Comparison of ENCODE assay signal across 10 cellular contexts in genomic region chr10:63206576-63206975, GRCh38.
DNase-seq lines count a peak whose midpoint lies in the region; ATAC-seq, FAIRE-seq and TF ChIP-seq lines count a peak whose summit lies in the region.
"Had no signal": no experiment of that assay in that cellular context is flagged by ENCODE, and none has a peak within 500 bp of the region (broad histone marks: within the 10 kb centered on the region; RNA-seq: fewer than 3 reads in every experiment).

No MANE protein-coding gene starts in this region.

- H3K36me3 ChIP-seq in KMS-11 (ENCODE audit: insufficient read depth) (no peaks in the 10 kb centered on the region), ectodermal cell (ENCODE audit: control insufficient read depth, insufficient read depth, low read length) (peaks cover 11% of the 10 kb centered on the region), prostate gland (no peaks in the 10 kb centered on the region)

- intact Hi-C loops in prostate gland (cut with DNase I) (loop anchor here (10.0 kb wide), 1 partner anchor 318 kb away; the partner anchor contains the start of gene REEP3), posterior vena cava (cut with DNase I) (no loop called here)

- H3K79me2 ChIP-seq in KMS-11 (ENCODE audit: insufficient read depth, low read depth), result peaks cover 17% of the 10 kb centered on the region; the same call in 1 of the 2 replicates

- H3K9me3 ChIP-seq in ectodermal cell (ENCODE audit: control insufficient read depth, low read length) (no peaks in the 10 kb centered on the region), prostate gland (no peaks in the 10 kb centered on the region)
- H3K9me3 ChIP-seq: SJCRH30 had no signal

- peak; percentile 14 for FAIRE-seq in GM12892 (lab: Jason Lieb, UNC)
- FAIRE-seq: G401.6 had no signal

- ATAC-seq in GM18520 (IDR thresholded peaks at IDR 0.05; ENCODE audit: unreplicated experiment), result no peak

- peaks cover 70% of the 10 kb centered on the region for H3K4me1 ChIP-seq in KMS-11 (ENCODE audit: low read depth, poor library complexity, severe bottlenecking)
- H3K4me1 ChIP-seq in ectodermal cell (ENCODE audit: control insufficient read depth, insufficient read depth, low read length), result peaks cover 21% of the 10 kb centered on the region
- peaks cover 18% of the 10 kb centered on the region for H3K4me1 ChIP-seq in prostate gland (replicated peaks)

- no peak overlapping the region for H2AFZ ChIP-seq in KMS-11 (ENCODE audit: low read depth)

- H3K27ac ChIP-seq in KMS-11, result peak overlapping the region; percentile 27
- H3K27ac ChIP-seq in ectodermal cell (ENCODE audit: insufficient read depth, low read depth, low read length, poor library complexity, severe bottlenecking), result peak overlapping the region; percentile 29
- H3K27ac ChIP-seq in prostate gland, result peak overlapping the region; percentile 58 to 66
- H3K27ac ChIP-seq: SJCRH30 had no signal

- H3K9ac ChIP-seq in KMS-11, result no peak overlapping the region

- H3K4me3 ChIP-seq in KMS-11 (IDR thresholded peaks at IDR 0.05; ENCODE audit: insufficient read depth, low read depth, low read length), result no peak overlapping the region
- H3K4me3 ChIP-seq in ectodermal cell (ENCODE audit: insufficient read depth, low read depth, low read length), result no peak overlapping the region
- no peak overlapping the region for H3K4me3 ChIP-seq in prostate gland
- H3K4me3 ChIP-seq: SJCRH30 had no signal

- no peak for TF ChIP-seq POLR2A in GM12892 (IDR thresholded peaks at IDR 0.05; ENCODE audit: low read depth, low read length)
- no peak for TF ChIP-seq POLR2A in prostate gland (IDR thresholded peaks at IDR 0.05)

- peak overlapping the region; percentile 66 for H3K4me2 ChIP-seq in KMS-11

- DNase-seq in GM12892 (ENCODE audit: insufficient read length) (no peak), prostate gland (ENCODE audit: low spot score) (no peak), HuH-7 (ENCODE audit: low spot score) (no peak), posterior vena cava (ENCODE audit: low spot score) (no peak)
- DNase-seq in stimulated activated CD4-positive, alpha-beta T cell treated with anti-CD3 and anti-CD28 coated beads, Interleukin-2, amount 100 ng/mL, for 24 hours, result no peak
- DNase-seq: SJCRH30 had no signal

- TF ChIP-seq CTCF in KMS-11 (conservative IDR thresholded peaks at IDR 0.05; ENCODE audit: low read depth, low read length) (no peak), prostate gland (IDR thresholded peaks at IDR 0.05) (no peak)

- H4K20me1 ChIP-seq in KMS-11 (ENCODE audit: insufficient read depth), result peaks cover 8% of the 10 kb centered on the region; the same call in 1 of the 2 replicates

- H3K27me3 ChIP-seq in KMS-11 (ENCODE audit: insufficient read depth, low read depth), result no peaks in the 10 kb centered on the region
- H3K27me3 ChIP-seq in ectodermal cell (ENCODE audit: control insufficient read depth, insufficient read depth, low read length, poor library complexity, severe bottlenecking), result no peaks in the 10 kb centered on the region
- H3K27me3 ChIP-seq in prostate gland (replicated peaks; ENCODE audit: insufficient read depth), result no peaks in the 10 kb centered on the region
- H3K27me3 ChIP-seq: SJCRH30 had no signal
